Comparison of ENCODE assay signal across 13 cellular contexts in the genomic region with DNA sequence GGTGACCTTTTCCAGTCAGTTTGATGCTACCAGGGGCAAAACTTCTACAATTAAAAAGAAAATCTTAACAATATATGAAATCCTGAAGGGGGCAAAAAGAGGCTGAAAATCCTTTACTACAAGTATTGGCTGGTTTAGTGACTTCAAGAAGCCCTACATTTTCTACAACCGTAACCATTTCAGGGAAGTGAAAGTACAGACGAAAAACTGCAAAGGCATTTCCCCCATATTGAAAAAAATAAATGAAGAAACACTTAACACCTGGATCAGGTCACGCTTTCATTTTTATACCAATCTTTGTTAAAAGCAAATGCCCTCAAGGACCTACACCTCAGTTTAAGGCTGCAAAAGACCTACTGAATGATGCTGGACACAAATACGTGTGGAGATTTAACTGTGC. TPM values are rescaled to one million over a fixed set of nuclear protein-coding genes. Genes with fewer than 3 reads are reported as not detected.
DNase-seq lines count a peak whose midpoint lies in the region; ATAC-seq and TF ChIP-seq lines count a peak whose summit lies in the region.
"Had no signal": no experiment of that assay in that cellular context is flagged by ENCODE, and none has a peak within 500 bp of the region (broad histone marks: within the 10 kb centered on the region; RNA-seq: fewer than 3 reads in every experiment).

No MANE protein-coding gene starts in this region.

- CTCF ChIA-PET in GM10248 (lab: Yijun Ruan, JAX): interaction anchor here (1.1 kb wide), 1 partner anchor 9 kb away, joined by 3 read pairs; no protein-coding TSS in a partner anchor

- no peak for TF ChIP-seq CTCF in GM10248 (IDR thresholded peaks at IDR 0.05; ENCODE audit: control extremely low read depth, extremely low read depth, low read depth, missing control alignments)

- POLR2A ChIA-PET in GM10248 (lab: Yijun Ruan, JAX): no interaction called here

- DNase-seq in GM10248 (ENCODE audit: extremely low spot score) (peak; percentile 41), COLO829 (ENCODE audit: low spot score) (no peak), sciatic nerve (ENCODE audit: low spot score) (no peak), cerebellum (ENCODE audit: low spot score) (no peak)
- DNase-seq: ACHN; mammary epithelial cell; NCI-H1417 treated with DMSO at 0.1 percent for 48 hours; stimulated activated CD4-positive, alpha-beta T cell treated with anti-CD3 and anti-CD28 coated beads, Interleukin-4, amount 100 ng/mL, for 1 hour had no signal

- intact Hi-C loops in sciatic nerve (cut with DNase I): no loop called here

- ATAC-seq in GM19351 (IDR thresholded peaks at IDR 0.05; ENCODE audit: unreplicated experiment) (peak; percentile 90), HG02852 (IDR thresholded peaks at IDR 0.05; ENCODE audit: unreplicated experiment) (peak; percentile 83), HG03565 (IDR thresholded peaks at IDR 0.05; ENCODE audit: unreplicated experiment) (peak; percentile 81), sciatic nerve (no peak), HG03097 (IDR thresholded peaks at IDR 0.05; ENCODE audit: low FRiP score, unreplicated experiment) (no peak)

RNA-seq across cellular contexts. Expression of a gene that starts 38.6 kb away (rescaled TPM):
- total RNA-seq in sciatic nerve (28.1 TPM), cerebellum (not detected)
- total RNA-seq: HT-29 had no signal

RNA-seq across cellular contexts. Expression of a gene that starts 57.0 kb away (rescaled TPM):
- total RNA-seq in sciatic nerve: 322 TPM
- total RNA-seq in cerebellum: 72.9 TPM

Comparison
In these comparisons a context has a peak if more than half of its experiments do, and no peak if none do; other contexts are left out.
1. ATAC-seq: peak in GM19351 (single experiment), HG02852 (single experiment) and HG03565 (single experiment); none in sciatic nerve (single experiment) and HG03097 (single experiment).
2. RNA of a gene that starts 38.6 kb away (total RNA-seq): 28.1 TPM in sciatic nerve (single experiment); not detected in cerebellum (single experiment); every median in the first group is over 10 times any median in the second.